Comparison of ENCODE assay signal across 11 cellular contexts in the genomic region with DNA sequence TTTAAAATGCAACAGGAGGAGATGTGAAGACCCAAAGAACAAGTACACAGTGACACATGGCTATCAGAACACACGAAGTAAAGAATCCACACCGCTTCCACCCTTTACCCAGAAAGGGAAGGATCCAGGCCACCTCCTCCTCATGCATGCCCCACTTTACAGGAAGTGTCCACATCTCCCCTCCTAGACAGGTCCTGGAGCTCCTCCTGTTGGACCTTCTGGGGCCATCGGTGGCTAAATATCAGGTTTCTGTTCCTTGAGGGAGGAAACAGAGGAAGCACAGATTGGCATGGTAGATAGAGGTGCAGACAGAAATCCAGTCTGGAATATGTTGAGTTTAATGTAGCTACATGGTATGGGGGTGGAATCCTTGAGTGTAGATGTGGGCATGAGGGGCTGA. TPM values are rescaled to one million over a fixed set of nuclear protein-coding genes. Genes with fewer than 3 reads are reported as not detected.
DNase-seq lines count a peak whose midpoint lies in the region; ATAC-seq and TF ChIP-seq lines count a peak whose summit lies in the region.
"Had no signal": no experiment of that assay in that cellular context is flagged by ENCODE, and none has a peak within 500 bp of the region (broad histone marks: within the 10 kb centered on the region; RNA-seq: fewer than 3 reads in every experiment).

No MANE protein-coding gene starts in this region.

- BruUV-seq in Calu3 (replicated peaks; lab: Mats Ljungman, UMichigan), result no TSS peak

- WGBS in tibial nerve, 2 donors, result 59 to 81% methylated on average over 3 of the region's 3 CpGs

- H3K36me3 ChIP-seq in adipocyte (ENCODE audit: control insufficient read depth, insufficient read depth, low read length, severe bottlenecking) (no peaks in the 10 kb centered on the region), tibial nerve (no peaks in the 10 kb centered on the region)
- H3K36me3 ChIP-seq: right atrium auricular region had no signal

- intact Hi-C loops in Calu3 (cut with micrococcal nuclease; ENCODE audit: unreplicated experiment), result no loop called here

- H3K9ac ChIP-seq in adipocyte (ENCODE audit: low read length), result no peak overlapping the region

- TF ChIP-seq POLR2A in tibial nerve (IDR thresholded peaks at IDR 0.05), result no peak

- H3K27ac Mint-ChIP-seq in Calu3 (ENCODE audit: unreplicated experiment), result no peak overlapping the region
- H3K27ac Mint-ChIP-seq: stimulated activated effector memory CD8-positive, alpha-beta T cell treated with anti-CD3 and anti-CD28 coated beads, Interleukin-12 subunit alpha, Interleukin-12 subunit beta, amount 100 ng/mL, for 72 hours had no signal

- no peaks in the 10 kb centered on the region for H3K36me3 Mint-ChIP-seq in Calu3 (ENCODE audit: insufficient read depth, unreplicated experiment)
- H3K36me3 Mint-ChIP-seq: stimulated activated effector memory CD8-positive, alpha-beta T cell treated with anti-CD3 and anti-CD28 coated beads, Interleukin-12 subunit alpha, Interleukin-12 subunit beta, amount 100 ng/mL, for 72 hours had no signal

- H3K4me1 Mint-ChIP-seq in Calu3 (ENCODE audit: low read depth, unreplicated experiment), result no peaks in the 10 kb centered on the region
- H3K4me1 Mint-ChIP-seq: stimulated activated effector memory CD8-positive, alpha-beta T cell treated with anti-CD3 and anti-CD28 coated beads, Interleukin-12 subunit alpha, Interleukin-12 subunit beta, amount 100 ng/mL, for 72 hours had no signal

- no peak overlapping the region for H3K4me3 Mint-ChIP-seq in Calu3 (ENCODE audit: low read depth, unreplicated experiment)
- H3K4me3 Mint-ChIP-seq: stimulated activated effector memory CD8-positive, alpha-beta T cell treated with anti-CD3 and anti-CD28 coated beads, Interleukin-12 subunit alpha, Interleukin-12 subunit beta, amount 100 ng/mL, for 72 hours had no signal

- no peak for TF ChIP-seq CTCF in Calu3 (IDR thresholded peaks at IDR 0.05; ENCODE audit: unreplicated experiment)
- TF ChIP-seq CTCF in tibial nerve (IDR thresholded peaks at IDR 0.05), result no peak

- TF ChIP-seq RAD21 in Ishikawa (IDR thresholded peaks at IDR 0.05; ENCODE audit: low read depth), result peak; percentile 65

- TF ChIP-seq EP300 in Ishikawa (IDR thresholded peaks at IDR 0.05; ENCODE audit: borderline replicate concordance) (no peak), tibial nerve (IDR thresholded peaks at IDR 0.05) (no peak)

- H3K27ac ChIP-seq in tibial nerve, result no peak overlapping the region
- H3K27ac ChIP-seq: right atrium auricular region had no signal

- H3K9me3 ChIP-seq in adipocyte (ENCODE audit: control insufficient read depth, low read length) (no peaks in the 10 kb centered on the region), tibial nerve (no peaks in the 10 kb centered on the region)
- H3K9me3 ChIP-seq: right atrium auricular region had no signal

- H3K4me3 ChIP-seq in adipocyte (ENCODE audit: low read length) (no peak overlapping the region), tibial nerve (no peak overlapping the region)
- H3K4me3 ChIP-seq: right atrium auricular region had no signal

- H3K27me3 Mint-ChIP-seq in Calu3 (ENCODE audit: unreplicated experiment), result no peaks in the 10 kb centered on the region

- no peaks in the 10 kb centered on the region for H3K9me3 Mint-ChIP-seq in Calu3 (ENCODE audit: low read depth, unreplicated experiment)
- H3K9me3 Mint-ChIP-seq: stimulated activated effector memory CD8-positive, alpha-beta T cell treated with anti-CD3 and anti-CD28 coated beads, Interleukin-12 subunit alpha, Interleukin-12 subunit beta, amount 100 ng/mL, for 72 hours had no signal

- H3K27me3 ChIP-seq in adipocyte (replicated peaks; ENCODE audit: control insufficient read depth, insufficient read depth, low read length), result no peaks in the 10 kb centered on the region
- H3K27me3 ChIP-seq in tibial nerve, result no peaks in the 10 kb centered on the region
- H3K27me3 ChIP-seq: right atrium auricular region had no signal

- ATAC-seq in left lobe of liver, result peak; percentile 64
- ATAC-seq: stimulated activated effector memory CD8-positive, alpha-beta T cell treated with anti-CD3 and anti-CD28 coated beads, Interleukin-12 subunit alpha, Interleukin-12 subunit beta, amount 100 ng/mL, for 72 hours had no signal

- H3K4me1 ChIP-seq in adipocyte (ENCODE audit: control insufficient read depth, insufficient read depth, low read length) (peaks cover 21% of the 10 kb centered on the region), tibial nerve (peaks cover 0 to 9% (median 0%) of the 10 kb centered on the region in 4 donors)
- H3K4me1 ChIP-seq: right atrium auricular region had no signal

- CTCF ChIA-PET in Calu3 (lab: Charles Lee), result no interaction called here

- peak; percentile 0 for DNase-seq in Calu3
- peak; percentile 35 for DNase-seq in adipocyte (ENCODE audit: low read depth)
- DNase-seq in left lobe of liver (ENCODE audit: low spot score), result no peak
- no peak for DNase-seq in activated gamma-delta T cell treated with Interleukin-2 at 50 U/mL for 16 hours
- no peak for DNase-seq in tibial nerve (ENCODE audit: low spot score in 2 of 2)
- no peak for DNase-seq in NCI-H446 treated with DMSO at 0.1 percent for 48 hours (lab: John Stamatoyannopoulos, UW)
- no peak for DNase-seq in GM19240 (ENCODE audit: insufficient read length, low spot score)
- DNase-seq: NCI-H774 had no signal

TF ChIP-seq in Ishikawa, 13 proteins besides CTCF, POLR2A, EP300 and RAD21:
- no peak for TF ChIP-seq TEAD4 (IDR thresholded peaks at IDR 0.05)
- no peak for TF ChIP-seq CREB1 (IDR thresholded peaks at IDR 0.05; ENCODE audit: low read depth)
- TF ChIP-seq TCF12 (IDR thresholded peaks at IDR 0.05; ENCODE audit: low read depth), result no peak
- TF ChIP-seq, protein P1, sequence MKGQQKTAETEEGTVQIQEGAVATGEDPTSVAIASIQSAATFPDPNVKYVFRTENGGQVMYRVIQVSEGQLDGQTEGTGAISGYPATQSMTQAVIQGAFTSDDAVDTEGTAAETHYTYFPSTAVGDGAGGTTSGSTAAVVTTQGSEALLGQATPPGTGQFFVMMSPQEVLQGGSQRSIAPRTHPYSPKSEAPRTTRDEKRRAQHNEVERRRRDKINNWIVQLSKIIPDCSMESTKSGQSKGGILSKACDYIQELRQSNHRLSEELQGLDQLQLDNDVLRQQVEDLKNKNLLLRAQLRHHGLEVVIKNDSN (IDR thresholded peaks at IDR 0.05), result no peak
- TF ChIP-seq NFIC (IDR thresholded peaks at IDR 0.05), result no peak
- TF ChIP-seq EGR1 (IDR thresholded peaks at IDR 0.05), result no peak
- TF ChIP-seq, protein P2, sequence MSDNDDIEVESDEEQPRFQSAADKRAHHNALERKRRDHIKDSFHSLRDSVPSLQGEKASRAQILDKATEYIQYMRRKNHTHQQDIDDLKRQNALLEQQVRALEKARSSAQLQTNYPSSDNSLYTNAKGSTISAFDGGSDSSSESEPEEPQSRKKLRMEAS (IDR thresholded peaks at IDR 0.05), result no peak
- TF ChIP-seq, protein P3, sequence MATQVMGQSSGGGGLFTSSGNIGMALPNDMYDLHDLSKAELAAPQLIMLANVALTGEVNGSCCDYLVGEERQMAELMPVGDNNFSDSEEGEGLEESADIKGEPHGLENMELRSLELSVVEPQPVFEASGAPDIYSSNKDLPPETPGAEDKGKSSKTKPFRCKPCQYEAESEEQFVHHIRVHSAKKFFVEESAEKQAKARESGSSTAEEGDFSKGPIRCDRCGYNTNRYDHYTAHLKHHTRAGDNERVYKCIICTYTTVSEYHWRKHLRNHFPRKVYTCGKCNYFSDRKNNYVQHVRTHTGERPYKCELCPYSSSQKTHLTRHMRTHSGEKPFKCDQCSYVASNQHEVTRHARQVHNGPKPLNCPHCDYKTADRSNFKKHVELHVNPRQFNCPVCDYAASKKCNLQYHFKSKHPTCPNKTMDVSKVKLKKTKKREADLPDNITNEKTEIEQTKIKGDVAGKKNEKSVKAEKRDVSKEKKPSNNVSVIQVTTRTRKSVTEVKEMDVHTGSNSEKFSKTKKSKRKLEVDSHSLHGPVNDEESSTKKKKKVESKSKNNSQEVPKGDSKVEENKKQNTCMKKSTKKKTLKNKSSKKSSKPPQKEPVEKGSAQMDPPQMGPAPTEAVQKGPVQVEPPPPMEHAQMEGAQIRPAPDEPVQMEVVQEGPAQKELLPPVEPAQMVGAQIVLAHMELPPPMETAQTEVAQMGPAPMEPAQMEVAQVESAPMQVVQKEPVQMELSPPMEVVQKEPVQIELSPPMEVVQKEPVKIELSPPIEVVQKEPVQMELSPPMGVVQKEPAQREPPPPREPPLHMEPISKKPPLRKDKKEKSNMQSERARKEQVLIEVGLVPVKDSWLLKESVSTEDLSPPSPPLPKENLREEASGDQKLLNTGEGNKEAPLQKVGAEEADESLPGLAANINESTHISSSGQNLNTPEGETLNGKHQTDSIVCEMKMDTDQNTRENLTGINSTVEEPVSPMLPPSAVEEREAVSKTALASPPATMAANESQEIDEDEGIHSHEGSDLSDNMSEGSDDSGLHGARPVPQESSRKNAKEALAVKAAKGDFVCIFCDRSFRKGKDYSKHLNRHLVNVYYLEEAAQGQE (IDR thresholded peaks at IDR 0.05; ENCODE audit: low read depth), result no peak
- no peak for TF ChIP-seq FOXM1 (IDR thresholded peaks at IDR 0.05; ENCODE audit: borderline replicate concordance, low read depth)
- TF ChIP-seq TAF1 (IDR thresholded peaks at IDR 0.05; ENCODE audit: low read depth), result no peak
- TF ChIP-seq CEBPB (IDR thresholded peaks at IDR 0.05), result no peak
- TF ChIP-seq YY1 (IDR thresholded peaks at IDR 0.05; ENCODE audit: low read depth), result no peak
- no peak for TF ChIP-seq ZBTB7A (IDR thresholded peaks at IDR 0.05; ENCODE audit: low read depth)
TF ChIP-seq in Ishikawa: peak in this region for 0.

RNA-seq across cellular contexts. Expression of a gene that starts 10.9 kb away (rescaled TPM):
- total RNA-seq in Calu3 (2022) (8.5 and 9.1 TPM in 2 replicates), left lobe of liver (20.1 TPM), tibial nerve (10 to 100 TPM in 2 of 4 donors, 1 to 10 TPM in 2; 8.0 to 14.1 (median 10.5) TPM)

RNA-seq across cellular contexts. Expression of a gene that starts 49.4 kb away (rescaled TPM):
- total RNA-seq in Calu3 (2022) (1.6 and 2.5 TPM in 2 replicates), left lobe of liver (1.4 TPM), tibial nerve (1 to 10 TPM; 2.5 to 3.6 (median 2.9) TPM)

Comparison
In these comparisons a context has a peak if more than half of its experiments do, and no peak if none do; other contexts are left out.
1. DNase-seq: peak in Calu3 (single experiment) and adipocyte (single experiment); none in left lobe of liver (single experiment), activated gamma-delta T cell treated with Interleukin-2 at 50 U/mL for 16 hours (single experiment), tibial nerve (0 of 2), NCI-H446 treated with DMSO at 0.1 percent for 48 hours (single experiment) and GM19240 (single experiment).